2 cellular contexts compared by ENCODE assay signal in the genomic region with DNA sequence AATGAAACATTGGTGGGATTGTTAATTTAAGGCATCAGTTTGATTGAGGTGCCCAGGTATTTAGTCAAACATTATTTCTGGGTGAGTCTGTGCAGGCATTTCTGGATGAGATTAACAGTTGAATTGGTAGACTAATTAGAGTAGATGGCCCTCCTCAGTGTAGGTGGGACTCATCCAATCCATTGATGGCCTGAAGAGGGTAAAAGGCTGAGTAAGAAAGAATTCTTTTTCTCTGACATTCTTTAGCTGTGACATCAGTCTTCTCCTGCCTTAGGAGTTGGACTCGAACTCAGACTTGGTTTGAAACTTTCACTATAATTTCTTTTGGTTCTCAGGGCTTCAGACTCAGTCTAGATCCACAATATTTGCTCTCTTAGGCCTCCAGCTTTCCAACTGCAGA.
TF ChIP-seq lines count a peak whose summit lies in the region.

No MANE protein-coding gene starts in this region.

TF ChIP-seq in IMR-90, 13 proteins besides CTCF, POLR2A, EP300 and RAD21:
- TF ChIP-seq SMC3 (IDR thresholded peaks at IDR 0.05; ENCODE audit: low read depth, low read length) (no peak), BHLHE40 (IDR thresholded peaks at IDR 0.05; ENCODE audit: low read depth, low read length) (no peak), RFX5 (IDR thresholded peaks at IDR 0.05; ENCODE audit: low read depth, low read length) (no peak), MAZ (IDR thresholded peaks at IDR 0.05; ENCODE audit: borderline replicate concordance, low read depth, low read length) (no peak), NFE2L2 (IDR thresholded peaks at IDR 0.05; ENCODE audit: low read depth, low read length) (no peak), MAFK (IDR thresholded peaks at IDR 0.05; ENCODE audit: low read depth, low read length) (no peak), ELK1 (IDR thresholded peaks at IDR 0.05; ENCODE audit: borderline replicate concordance, low read depth, low read length) (no peak), CHD1 (IDR thresholded peaks at IDR 0.05; ENCODE audit: low read depth, low read length) (no peak), CEBPB (IDR thresholded peaks at IDR 0.05; ENCODE audit: low read depth, low read length) (no peak), MXI1 (IDR thresholded peaks at IDR 0.05; ENCODE audit: borderline replicate concordance, low read depth, low read length) (no peak), FOS (IDR thresholded peaks at IDR 0.05; ENCODE audit: low read depth, low read length) (no peak), RCOR1 (IDR thresholded peaks at IDR 0.05; ENCODE audit: insufficient replicate concordance, low read length) (no peak)
- TF ChIP-seq, protein P1, sequence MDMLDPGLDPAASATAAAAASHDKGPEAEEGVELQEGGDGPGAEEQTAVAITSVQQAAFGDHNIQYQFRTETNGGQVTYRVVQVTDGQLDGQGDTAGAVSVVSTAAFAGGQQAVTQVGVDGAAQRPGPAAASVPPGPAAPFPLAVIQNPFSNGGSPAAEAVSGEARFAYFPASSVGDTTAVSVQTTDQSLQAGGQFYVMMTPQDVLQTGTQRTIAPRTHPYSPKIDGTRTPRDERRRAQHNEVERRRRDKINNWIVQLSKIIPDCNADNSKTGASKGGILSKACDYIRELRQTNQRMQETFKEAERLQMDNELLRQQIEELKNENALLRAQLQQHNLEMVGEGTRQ (IDR thresholded peaks at IDR 0.05; ENCODE audit: low read depth, low read length) = no peak

TF ChIP-seq in H1, 55 proteins besides CTCF, POLR2A, EP300 and RAD21:
- no peak for TF ChIP-seq POLR2AphosphoS5 (IDR thresholded peaks at IDR 0.05; ENCODE audit: low read depth, low read length)
- TF ChIP-seq EZH2 (IDR thresholded peaks at IDR 0.05; ENCODE audit: low read depth, low read length, severe bottlenecking) = no peak
- TF ChIP-seq KDM1A (IDR thresholded peaks at IDR 0.05; ENCODE audit: borderline replicate concordance, low read length) = no peak
- TF ChIP-seq CHD1 (IDR thresholded peaks at IDR 0.05; ENCODE audit: low read depth, low read length) = no peak
- TF ChIP-seq SUZ12 (IDR thresholded peaks at IDR 0.05; ENCODE audit: low read length) = no peak
- TF ChIP-seq, protein P1 (IDR thresholded peaks at IDR 0.05; ENCODE audit: low read length) = no peak
- TF ChIP-seq CREB1 (IDR thresholded peaks at IDR 0.05) = no peak
- no peak for TF ChIP-seq SP4 (IDR thresholded peaks at IDR 0.05; ENCODE audit: low read length)
- TF ChIP-seq, protein P2, sequence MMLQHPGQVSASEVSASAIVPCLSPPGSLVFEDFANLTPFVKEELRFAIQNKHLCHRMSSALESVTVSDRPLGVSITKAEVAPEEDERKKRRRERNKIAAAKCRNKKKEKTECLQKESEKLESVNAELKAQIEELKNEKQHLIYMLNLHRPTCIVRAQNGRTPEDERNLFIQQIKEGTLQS (IDR thresholded peaks at IDR 0.05; ENCODE audit: insufficient read depth, low read depth, low read length) = no peak
- TF ChIP-seq SIRT6 (IDR thresholded peaks at IDR 0.05; ENCODE audit: low read length) = no peak
- peak; percentile 68; the same call in 1 of the 2 replicates for TF ChIP-seq JUN (IDR thresholded peaks at IDR 0.05; ENCODE audit: low read depth, low read length)
- peak; percentile 63; the same call in 1 of the 2 replicates for TF ChIP-seq JUND (IDR thresholded peaks at IDR 0.05; ENCODE audit: low read length)
- no peak for TF ChIP-seq KDM4A (IDR thresholded peaks at IDR 0.05; ENCODE audit: low read depth, low read length, severe bottlenecking)
- no peak for TF ChIP-seq KDM5A (IDR thresholded peaks at IDR 0.05; ENCODE audit: low read length)
- no peak for TF ChIP-seq EGR1 (IDR thresholded peaks at IDR 0.05; ENCODE audit: borderline replicate concordance, low read depth, low read length)
